7 cellular contexts compared by ENCODE assay signal in genomic region chr3:163361289-163361937, GRCh38.
A peak's percentile ranks its signal among the peaks of the same experiment; 100 is the strongest.
DNase-seq lines count a peak whose midpoint lies in the region; FAIRE-seq and TF ChIP-seq lines count a peak whose summit lies in the region.
"Not testable (repeated sequence)": the region's sequence is repeated elsewhere in the genome, so short reads cannot be mapped to it uniquely, and the experiment has no call there.

No MANE protein-coding gene starts in this region.

- not testable (repeated sequence) for H4K20me1 ChIP-seq in KMS-11 (ENCODE audit: insufficient read depth)

- FAIRE-seq in urothelium cell line (lab: Jason Lieb, UNC): not testable (repeated sequence)

- H3K27ac ChIP-seq in KMS-11: peak overlapping the region; percentile 38; the same call in 1 of the 2 replicates

- not testable (repeated sequence) for H3K36me3 ChIP-seq in KMS-11 (ENCODE audit: insufficient read depth)

- H3K27me3 Mint-ChIP-seq in MCF 10A (ENCODE audit: insufficient read depth, unreplicated experiment): not testable (repeated sequence)

- DNase-seq in DMS114 treated with DMSO at 0.1 percent for 48 hours (lab: John Stamatoyannopoulos, UW; ENCODE audit: unreplicated experiment) (peak; percentile 27), ELR (ENCODE audit: low read depth) (peak; percentile 33), NCI-H2029 (lab: John Stamatoyannopoulos, UW) (peak; percentile 37), RPMI8226 (peak; percentile 36), urothelium cell line (ENCODE audit: low spot score) (peak; percentile 3)
- not testable (repeated sequence) for DNase-seq in MCF 10A (ENCODE audit: unreplicated experiment)

- H3K27me3 ChIP-seq in KMS-11 (ENCODE audit: insufficient read depth, low read depth): not testable (repeated sequence)

- peak overlapping the region; percentile 34; the same call in 1 of the 2 replicates for H2AFZ ChIP-seq in KMS-11 (ENCODE audit: low read depth)

- not testable (repeated sequence) for H3K4me1 Mint-ChIP-seq in MCF 10A (ENCODE audit: insufficient read depth, unreplicated experiment)

- POLR2A ChIA-PET in MCF 10A (lab: Yijun Ruan, JAX): interaction anchor here (0.9 kb wide), 1 partner anchor 39 kb away, joined by 7 read pairs; no protein-coding TSS in a partner anchor

- not testable (repeated sequence) for H3K79me2 ChIP-seq in KMS-11 (ENCODE audit: insufficient read depth, low read depth)

- CTCF ChIA-PET in MCF 10A (lab: Yijun Ruan, JAX): not testable (repeated sequence)

- not testable (repeated sequence) for H3K4me1 ChIP-seq in KMS-11 (ENCODE audit: low read depth, poor library complexity, severe bottlenecking)

- not testable (repeated sequence) for H3K9ac ChIP-seq in KMS-11

- BruUV-seq in MCF 10A (replicated peaks; lab: Mats Ljungman, UMichigan): not testable (repeated sequence)

- not testable (repeated sequence) for H3K36me3 Mint-ChIP-seq in MCF 10A (ENCODE audit: insufficient read depth, unreplicated experiment)

- intact Hi-C loops in MCF 10A (cut with micrococcal nuclease): not testable (repeated sequence)

- H3K27ac Mint-ChIP-seq in MCF 10A (ENCODE audit: low read depth, unreplicated experiment): peak overlapping the region; percentile 16

- H3K4me2 ChIP-seq in KMS-11: 0 out of 2 replicates have a peak overlapping the region, but pooled peaks have one; percentile 4

- not testable (repeated sequence) for TF ChIP-seq CTCF in KMS-11 (conservative IDR thresholded peaks at IDR 0.05; ENCODE audit: low read depth, low read length); MCF 10A (IDR thresholded peaks at IDR 0.05; ENCODE audit: unreplicated experiment)

- peak overlapping the region; percentile 47 for H3K4me3 Mint-ChIP-seq in MCF 10A (ENCODE audit: unreplicated experiment)

- not testable (repeated sequence) for H3K9me3 Mint-ChIP-seq in MCF 10A (ENCODE audit: unreplicated experiment)

- H3K4me3 ChIP-seq in KMS-11 (IDR thresholded peaks at IDR 0.05; ENCODE audit: insufficient read depth, low read depth, low read length): not testable (repeated sequence)
